In the genomic region with DNA sequence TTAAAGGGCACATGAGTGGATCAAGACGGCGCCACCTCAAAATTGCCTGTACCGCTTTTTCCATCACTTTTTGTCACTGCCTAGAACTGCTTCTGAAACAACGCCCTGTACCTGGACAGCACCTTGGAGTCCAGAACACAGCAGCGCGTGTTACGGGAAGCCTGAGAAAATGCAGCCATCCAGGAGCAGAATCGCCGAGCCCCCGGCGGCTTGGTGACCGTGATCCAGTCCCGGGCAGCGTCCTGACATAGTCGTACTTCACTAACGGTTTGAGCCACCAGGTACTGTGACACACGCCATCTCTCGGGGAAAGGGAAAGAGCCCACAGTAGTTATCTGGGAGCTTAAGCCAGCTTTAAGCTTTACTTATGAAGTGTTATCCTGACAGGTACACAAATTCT, we compare ENCODE assay signal across 22 cellular contexts.
"Had no signal": no experiment of that assay in that cellular context is flagged by ENCODE, and none has a peak within 500 bp of the region (broad histone marks: within the 10 kb centered on the region; RNA-seq: fewer than 3 reads in every experiment).

No MANE protein-coding gene starts in this region.

- H3K36me3 ChIP-seq: colonic mucosa, esophagus muscularis mucosa, esophagus squamous epithelium, gastrocnemius medialis, gastroesophageal sphincter had no signal

- H3K27ac ChIP-seq: colonic mucosa, coronary artery, dorsolateral prefrontal cortex, epithelial cell of prostate, esophagus muscularis mucosa, esophagus squamous epithelium, foreskin keratinocyte, gastrocnemius medialis, gastroesophageal sphincter had no signal

- H3K9me3 ChIP-seq: colonic mucosa, esophagus muscularis mucosa, esophagus squamous epithelium, gastrocnemius medialis, gastroesophageal sphincter had no signal

- ATAC-seq: effector memory CD8-positive, alpha-beta T cell; esophagus mucosa; foreskin keratinocyte; gastrocnemius medialis; gastroesophageal sphincter had no signal

- H3K4me1 ChIP-seq: colonic mucosa, esophagus muscularis mucosa, esophagus squamous epithelium, foreskin keratinocyte, gastrocnemius medialis, gastroesophageal sphincter had no signal

- DNase-seq: cerebellar nuclear complex; colonic mucosa; cortex of kidney; dermis blood vessel endothelial cell; dorsolateral prefrontal cortex; effector CD4-positive, alpha-beta T cell; effector CD8-positive, alpha-beta T cell; effector memory CD4-positive, alpha-beta T cell; effector memory CD8-positive, alpha-beta T cell; endodermal cell; erythroblast; esophagus squamous epithelium; foreskin fibroblast; foreskin keratinocyte; foreskin melanocyte; gastrocnemius medialis; glutamatergic neuron had no signal

- H3K4me3 ChIP-seq: colonic mucosa, coronary artery, dorsolateral prefrontal cortex, esophagus muscularis mucosa, esophagus squamous epithelium, gastrocnemius medialis, gastroesophageal sphincter had no signal

- H3K27me3 ChIP-seq: colonic mucosa, foreskin keratinocyte had no signal
